ENCODE assay signal across 9 cellular contexts in genomic region chr6:108622601-108623335, GRCh38.
DNase-seq lines count a peak whose midpoint lies in the region; ATAC-seq, FAIRE-seq and TF ChIP-seq lines count a peak whose summit lies in the region.
"Had no signal": no experiment of that assay in that cellular context is flagged by ENCODE, and none has a peak within 500 bp of the region (broad histone marks: within the 10 kb centered on the region; RNA-seq: fewer than 3 reads in every experiment).

No MANE protein-coding gene starts in this region.

- no peak; a peak in 1 of 4 replicates for TF ChIP-seq RAD21 in K562 (CRISPR knock-in tag; conservative IDR thresholded peaks at IDR 0.05 in 1 of 2, IDR thresholded peaks at IDR 0.05 in 1 of 2)

- DNase-seq in K562 (ENCODE audit: extremely low read depth in 1 of 4, low spot score in 3 of 4) = peak in 1 of 4 experiments; percentile 23
- peak in 1 of 2 donors; percentile 56 for DNase-seq in left lung
- peak in 1 of 2 donors; percentile 63 for DNase-seq in tibial nerve (ENCODE audit: low spot score in 2 of 2)
- DNase-seq in GM19239 (ENCODE audit: insufficient read length, low spot score) = no peak
- DNase-seq in NCI-H1048 (lab: John Stamatoyannopoulos, UW) = no peak
- DNase-seq in NCI-H187 (lab: John Stamatoyannopoulos, UW) = no peak
- DNase-seq in activated effector memory CD4-positive, alpha-beta T cell treated with Interleukin-2 at 50 U/mL for 16 hours = no peak
- DNase-seq: SHP77 had no signal

- no peaks in the 10 kb centered on the region for H3F3A ChIP-seq in Loucy (ENCODE audit: low read depth)

- H3K27me3 ChIP-seq in Loucy (ENCODE audit: insufficient read depth, low read length, poor library complexity, severe bottlenecking) = no peaks in the 10 kb centered on the region
- H3K27me3 ChIP-seq in K562 (ENCODE audit: control insufficient read depth in 2 of 2, insufficient read depth in 2 of 2, low read length in 2 of 2) = no peaks in the 10 kb centered on the region
- no peaks in the 10 kb centered on the region for H3K27me3 ChIP-seq in left lung
- H3K27me3 ChIP-seq in tibial nerve = no peaks in the 10 kb centered on the region

- H3K27ac ChIP-seq in K562 (ENCODE audit: extremely low read depth, low read depth, low read length) (no peak overlapping the region), left lung (peak overlapping the region; percentile 76 to 80), tibial nerve (peak overlapping the region in 3 of 4 donors; percentile 47 to 87 (median 80))

- TF ChIP-seq EP300 in K562 (IDR thresholded peaks at IDR 0.05; ENCODE audit: low read length) (no peak), tibial nerve (IDR thresholded peaks at IDR 0.05) (peak in 1 of 2 donors; percentile 81)

- TF ChIP-seq CTCF in Loucy (conservative IDR thresholded peaks at IDR 0.05; ENCODE audit: low read length) (peak; percentile 13; the same call in 1 of the 2 replicates), K562 (IDR thresholded peaks at IDR 0.05 in 2 of 3, conservative IDR thresholded peaks at IDR 0.05 in 1 of 3; ENCODE audit: insufficient read depth in 2 of 3, low read depth in 1 of 3, low read length in 3 of 3) (peak in 1 of 3 experiments; percentile 21; a peak in 2 of 6 replicates), left lung (IDR thresholded peaks at IDR 0.05) (no peak), tibial nerve (IDR thresholded peaks at IDR 0.05) (no peak)

- ATAC-seq in K562 (peak; percentile 67), left lung (peak; percentile 85)

- no peak for TF ChIP-seq POLR2A in K562 (conservative IDR thresholded peaks at IDR 0.05)
- TF ChIP-seq POLR2A in tibial nerve (IDR thresholded peaks at IDR 0.05) = no peak

- FAIRE-seq in K562 (lab: Jason Lieb, UNC) (no peak), GM19239 (lab: Jason Lieb, UNC) (no peak)

- CTCF ChIA-PET in K562 (lab: Yijun Ruan, JAX; ENCODE audit: low intra/inter-chr PET ratio) = no interaction called here

- POLR2A ChIA-PET in K562 (lab: Yijun Ruan, JAX) = interaction anchor here (0.8 to 1.2 kb wide), 2 partner anchors 12 to 14 kb away, joined by 3 read pairs; no protein-coding TSS in a partner anchor

- intact Hi-C loops in K562 (cut with micrococcal nuclease) (no loop called here), left lung (cut with DNase I) (no loop called here)

- WGBS in K562 (ENCODE audit: insufficient coverage, low coverage, missing lambda C conversion rate) = 40% methylated on average over 10 of the region's 11 CpGs
- WGBS in tibial nerve, 2 donors = 42 to 47% methylated on average over 11 of the region's 11 CpGs

- in situ Hi-C loops in K562 (cut with MboI) = no loop called here

- H3K9me1 ChIP-seq in K562 (ENCODE audit: control insufficient read depth, insufficient read depth, low read length) = no peaks in the 10 kb centered on the region

- H3K9me3 ChIP-seq in Loucy (ENCODE audit: insufficient read depth, low read depth, low read length) (no peaks in the 10 kb centered on the region), K562 (replicated peaks; ENCODE audit: control insufficient read depth, insufficient read depth, low read depth, low read length) (no peaks in the 10 kb centered on the region), left lung (no peaks in the 10 kb centered on the region), tibial nerve (no peaks in the 10 kb centered on the region)

- BruUV-seq in K562 (replicated peaks; lab: Mats Ljungman, UMichigan) = no TSS peak

- H3K36me3 ChIP-seq in Loucy (ENCODE audit: insufficient read depth, low read length) = peaks cover 2% of the 10 kb centered on the region; the same call in 1 of the 2 replicates
- no peaks in the 10 kb centered on the region for H3K36me3 ChIP-seq in K562 (ENCODE audit: control insufficient read depth, insufficient read depth, low read length)
- no peaks in the 10 kb centered on the region for H3K36me3 ChIP-seq in left lung
- no peaks in the 10 kb centered on the region for H3K36me3 ChIP-seq in tibial nerve

- H3K4me1 ChIP-seq in Loucy (ENCODE audit: insufficient read depth, low read length, poor library complexity, severe bottlenecking) = peaks cover 35% of the 10 kb centered on the region
- H3K4me1 ChIP-seq in K562 (replicated peaks in 1 of 2; ENCODE audit: control insufficient read depth in 2 of 2, insufficient read depth in 2 of 2, low read length in 2 of 2) = peaks cover 0 to 10% of the 10 kb centered on the region in 2 experiments; a peak in 3 of 5 replicates
- peaks cover 31 to 84% of the 10 kb centered on the region in 2 donors for H3K4me1 ChIP-seq in left lung
- H3K4me1 ChIP-seq in tibial nerve = peaks cover 4 to 99% (median 70%) of the 10 kb centered on the region in 4 donors

- no peaks in the 10 kb centered on the region for H3K9me2 ChIP-seq in Loucy (replicated peaks; ENCODE audit: low read depth, low read length)

- H3K9ac ChIP-seq in Loucy (ENCODE audit: low read depth, low read length, poor library complexity, severe bottlenecking) = no peak overlapping the region
- H3K9ac ChIP-seq in K562 (ENCODE audit: insufficient read depth in 1 of 2, low read depth in 2 of 2, low read length in 2 of 2) = no peak overlapping the region

- H3K4me3 ChIP-seq in Loucy (ENCODE audit: low read length, poor library complexity, severe bottlenecking) = no peak overlapping the region
- H3K4me3 ChIP-seq in K562 = no peak overlapping the region
- no peak overlapping the region for H3K4me3 ChIP-seq in left lung
- no peak overlapping the region for H3K4me3 ChIP-seq in tibial nerve

- H3K4me2 ChIP-seq in Loucy (ENCODE audit: low read depth, low read length, poor library complexity, severe bottlenecking) = no peak overlapping the region
- no peak overlapping the region for H3K4me2 ChIP-seq in K562 (ENCODE audit: insufficient read depth, low read length)

- H2AFZ ChIP-seq in Loucy (ENCODE audit: low read length) = no peak overlapping the region
- no peak overlapping the region for H2AFZ ChIP-seq in K562 (ENCODE audit: low read depth, low read length)

- H3K79me2 ChIP-seq in Loucy (ENCODE audit: insufficient read depth, low read length) (peaks cover 96% of the 10 kb centered on the region), K562 (ENCODE audit: control insufficient read depth, insufficient read depth, low read length) (no peaks in the 10 kb centered on the region)

- peaks cover 25% of the 10 kb centered on the region for H4K20me1 ChIP-seq in Loucy (ENCODE audit: insufficient read depth, low read length, poor library complexity, severe bottlenecking)
- H4K20me1 ChIP-seq in K562 (replicated peaks; ENCODE audit: control insufficient read depth, insufficient read depth, low read length) = no peaks in the 10 kb centered on the region; the same call in 1 of the 2 replicates

TF ChIP-seq in K562, 482 proteins besides CTCF, POLR2A, EP300 and RAD21 (continues in another document):
- peak; percentile 78 for TF ChIP-seq ZBTB33 (CRISPR knock-in tag; IDR thresholded peaks at IDR 0.05)
- peak; percentile 24; the same call in 1 of the 2 replicates for TF ChIP-seq ATF3 (IDR thresholded peaks at IDR 0.05)
- no peak for TF ChIP-seq ATF3 (CRISPR knock-in tag; conservative IDR thresholded peaks at IDR 0.05)
- no peak for TF ChIP-seq ZKSCAN3 (CRISPR knock-in tag; IDR thresholded peaks at IDR 0.05)
- TF ChIP-seq GTF3C2 (IDR thresholded peaks at IDR 0.05; ENCODE audit: borderline replicate concordance, extremely low read depth, insufficient read length) = no peak
- TF ChIP-seq SPI1 (IDR thresholded peaks at IDR 0.05; ENCODE audit: borderline replicate concordance, low read depth, low read length) = peak; percentile 53; the same call in 1 of the 2 replicates
- peak; percentile 82 for TF ChIP-seq FOSL1 (tag; conservative IDR thresholded peaks at IDR 0.05)
- TF ChIP-seq LARP7 (IDR thresholded peaks at IDR 0.05) = no peak
- no peak for TF ChIP-seq NR4A1 (CRISPR knock-in tag; IDR thresholded peaks at IDR 0.05)
- TF ChIP-seq NR4A1 (tag; IDR thresholded peaks at IDR 0.05) = no peak
